8 cellular contexts compared by ENCODE assay signal in the genomic region with DNA sequence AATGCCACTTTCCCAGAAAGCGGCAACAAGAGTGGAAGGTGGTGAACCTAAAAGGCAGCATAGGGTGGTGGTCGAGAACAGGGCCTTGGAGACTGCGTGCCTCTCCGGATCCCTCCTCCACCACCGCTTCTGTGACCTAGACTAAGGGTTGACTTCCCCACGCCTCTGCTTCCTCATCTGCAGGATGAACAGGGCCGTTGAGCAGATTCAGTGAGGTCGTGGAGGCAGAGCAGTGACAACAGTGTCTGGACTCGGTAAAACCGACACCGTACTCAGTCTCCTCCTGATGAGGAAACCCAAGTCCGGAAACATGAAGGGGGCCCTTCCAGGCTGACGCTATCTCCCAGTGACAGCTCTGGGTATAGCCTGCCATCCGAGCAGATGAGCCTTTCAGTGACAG.
A peak's percentile ranks its signal among the peaks of the same experiment; 100 is the strongest.
DNase-seq lines count a peak whose midpoint lies in the region; ATAC-seq and TF ChIP-seq lines count a peak whose summit lies in the region.

No MANE protein-coding gene starts in this region.

- peak overlapping the region; percentile 16; the same call in 1 of the 2 replicates for H2AFZ ChIP-seq in OCI-LY7 (ENCODE audit: low read length)

- intact Hi-C loops in OCI-LY7 (cut with micrococcal nuclease; ENCODE audit: unreplicated experiment) (no loop called here), gastrocnemius medialis (cut with DNase I; ENCODE audit: low total_unique reads) (no loop called here)

- no peak for TF ChIP-seq CTCF in OCI-LY7 (conservative IDR thresholded peaks at IDR 0.05; ENCODE audit: low read length)
- TF ChIP-seq CTCF in gastrocnemius medialis (IDR thresholded peaks at IDR 0.05 in 4 of 5, conservative IDR thresholded peaks at IDR 0.05 in 1 of 5): no peak

- no peaks in the 10 kb centered on the region for H4K20me1 ChIP-seq in OCI-LY7 (ENCODE audit: insufficient read depth, low read length)

- H3K9me3 ChIP-seq in OCI-LY7 (ENCODE audit: low read length) (peaks cover 7% of the 10 kb centered on the region; the same call in 1 of the 2 replicates), gastrocnemius medialis (no peaks in the 10 kb centered on the region)

- H3K79me2 ChIP-seq in OCI-LY7 (ENCODE audit: insufficient read depth, low read depth, low read length): no peaks in the 10 kb centered on the region

- POLR2A ChIA-PET in OCI-LY7 (lab: Charles Lee): interaction anchor here (1.0 to 2.5 kb wide), 4 partner anchors 9 to 22 kb away, joined by 3 to 13 read pairs (median 3); no protein-coding TSS in a partner anchor

- H3K27ac ChIP-seq in OCI-LY7 (ENCODE audit: low read depth, low read length, poor library complexity, severe bottlenecking) (no peak overlapping the region), gastrocnemius medialis (no peak overlapping the region)

- no peak for DNase-seq in OCI-LY7 (ENCODE audit: low spot score)
- DNase-seq in activated naive CD4-positive, alpha-beta T cell treated with anti-CD3 and anti-CD28 coated beads, Interleukin-2, amount 50 U/mL, for 16 hours: peak; percentile 43
- peak; percentile 37 for DNase-seq in stimulated activated CD4-positive, alpha-beta T cell treated with anti-CD3 and anti-CD28 coated beads, Interleukin-12 subunit alpha, Interleukin-12 subunit beta, amount 100 ng/mL, for 4 hours
- DNase-seq in gastrocnemius medialis: no peak
- DNase-seq in DMS153 (lab: John Stamatoyannopoulos, UW): no peak
- no peak for DNase-seq in NCI-H226
- DNase-seq in NCI-H69 (lab: John Stamatoyannopoulos, UW): no peak

- BruUV-seq in OCI-LY7 (replicated peaks; lab: Mats Ljungman, UMichigan): no TSS peak

- ATAC-seq in gastrocnemius medialis: no peak

- H3K36me3 ChIP-seq in OCI-LY7 (ENCODE audit: insufficient read depth, low read length) (no peaks in the 10 kb centered on the region), gastrocnemius medialis (no peaks in the 10 kb centered on the region)

- in situ Hi-C loops in GM18951 (cut with MboI; ENCODE audit: low sequenced_read_pairs, unreplicated experiment) (no loop called here), gastrocnemius medialis (cut with MboI; ENCODE audit: low sequenced_read_pairs in 4 of 4) (no loop called here)

- H3K4me2 ChIP-seq in OCI-LY7 (ENCODE audit: low read length): peak overlapping the region; percentile 50; the same call in 1 of the 2 replicates

- H3K4me3 ChIP-seq in OCI-LY7 (ENCODE audit: low read depth, low read length, poor library complexity, severe bottlenecking) (no peak overlapping the region), gastrocnemius medialis (no peak overlapping the region)

- TF ChIP-seq POLR2A in GM18951 (IDR thresholded peaks at IDR 0.05; ENCODE audit: extremely low read depth, insufficient read depth, insufficient read length) (peak; percentile 27), gastrocnemius medialis (IDR thresholded peaks at IDR 0.05) (no peak)

- H3K4me1 ChIP-seq in OCI-LY7 (ENCODE audit: insufficient read depth, low read length, poor library complexity, severe bottlenecking) (peaks cover 53% of the 10 kb centered on the region), gastrocnemius medialis (peaks cover 34 to 53% of the 10 kb centered on the region in 2 donors)

- CTCF ChIA-PET in OCI-LY7 (lab: Charles Lee; ENCODE audit: unreplicated experiment): no interaction called here

- no peaks in the 10 kb centered on the region for H3K27me3 ChIP-seq in gastrocnemius medialis

- no peaks in the 10 kb centered on the region for H3K9me2 ChIP-seq in OCI-LY7 (ENCODE audit: insufficient read depth, low read length)

Comparison
In these comparisons a context has a peak if more than half of its experiments do, and no peak if none do; other contexts are left out.
1. DNase-seq: peak in activated naive CD4-positive, alpha-beta T cell treated with anti-CD3 and anti-CD28 coated beads, Interleukin-2, amount 50 U/mL, for 16 hours (single experiment) and stimulated activated CD4-positive, alpha-beta T cell treated with anti-CD3 and anti-CD28 coated beads, Interleukin-12 subunit alpha, Interleukin-12 subunit beta, amount 100 ng/mL, for 4 hours (single experiment); none in OCI-LY7 (single experiment), gastrocnemius medialis (0 of 2), DMS153 (single experiment), NCI-H226 (single experiment) and NCI-H69 (single experiment).